ENCODE assay signal across 1 cellular context in the genomic region with DNA sequence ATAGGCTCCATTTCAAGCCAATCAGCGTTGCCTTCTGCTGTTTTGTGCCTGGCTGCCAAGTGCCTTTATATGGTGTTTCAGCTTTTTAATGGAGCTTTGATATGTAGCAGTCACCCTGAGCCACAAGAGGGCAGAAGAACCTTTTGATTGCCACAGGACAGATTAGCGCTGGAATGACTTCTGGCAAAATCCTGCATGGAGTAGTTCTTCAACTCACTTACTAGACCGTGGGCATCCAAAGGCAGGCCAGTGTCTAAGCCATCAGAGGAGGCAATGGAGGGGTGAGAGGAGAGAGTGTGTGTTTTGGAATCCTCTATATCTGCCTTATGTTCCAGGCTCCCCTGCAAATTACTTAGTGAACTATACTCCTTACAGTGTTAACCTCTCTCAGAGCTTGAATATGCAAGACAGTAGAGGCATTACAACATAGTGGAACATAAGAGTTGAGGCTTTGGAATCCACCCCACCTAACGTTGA.
TF ChIP-seq lines count a peak whose summit lies in the region.

No MANE protein-coding gene starts in this region.

TF ChIP-seq in K562, 482 proteins besides CTCF, POLR2A, EP300 and RAD21 (continued from another document):
- TF ChIP-seq NELFE (IDR thresholded peaks at IDR 0.05; ENCODE audit: insufficient read depth, insufficient read length), result no peak
- 0 out of 2 replicates have a peak, but pooled peaks have one; percentile 24 for TF ChIP-seq E2F3 (CRISPR knock-in tag; IDR thresholded peaks at IDR 0.05)
- no peak for TF ChIP-seq HMGN3 (IDR thresholded peaks at IDR 0.05; ENCODE audit: borderline replicate concordance, extremely low read depth, insufficient read length, low read depth, low read length)
- TF ChIP-seq CTBP1 (IDR thresholded peaks at IDR 0.05; ENCODE audit: borderline replicate concordance), result peak; percentile 41; the same call in 1 of the 2 replicates
- TF ChIP-seq, protein P1, sequence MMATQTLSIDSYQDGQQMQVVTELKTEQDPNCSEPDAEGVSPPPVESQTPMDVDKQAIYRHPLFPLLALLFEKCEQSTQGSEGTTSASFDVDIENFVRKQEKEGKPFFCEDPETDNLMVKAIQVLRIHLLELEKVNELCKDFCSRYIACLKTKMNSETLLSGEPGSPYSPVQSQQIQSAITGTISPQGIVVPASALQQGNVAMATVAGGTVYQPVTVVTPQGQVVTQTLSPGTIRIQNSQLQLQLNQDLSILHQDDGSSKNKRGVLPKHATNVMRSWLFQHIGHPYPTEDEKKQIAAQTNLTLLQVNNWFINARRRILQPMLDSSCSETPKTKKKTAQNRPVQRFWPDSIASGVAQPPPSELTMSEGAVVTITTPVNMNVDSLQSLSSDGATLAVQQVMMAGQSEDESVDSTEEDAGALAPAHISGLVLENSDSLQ (IDR thresholded peaks at IDR 0.05), result peak; percentile 14; the same call in 1 of the 2 replicates
- 0 out of 4 replicates have a peak, but pooled peaks of 1 of the 2 experiments have one; percentile 14 for TF ChIP-seq ETV6 (IDR thresholded peaks at IDR 0.05; ENCODE audit: borderline replicate concordance in 1 of 2, low read depth in 2 of 2, low read length in 1 of 2)
- no peak for TF ChIP-seq ETV6 (CRISPR knock-in tag; IDR thresholded peaks at IDR 0.05; ENCODE audit: borderline replicate concordance)
- TF ChIP-seq CHAMP1 (IDR thresholded peaks at IDR 0.05), result peak; percentile 35; the same call in 1 of the 2 replicates
- peak; percentile 98 for TF ChIP-seq SMC3 (conservative IDR thresholded peaks at IDR 0.05; ENCODE audit: insufficient read depth, low read depth, low read length)
- TF ChIP-seq CC2D1A (IDR thresholded peaks at IDR 0.05), result peak; percentile 82; the same call in 1 of the 2 replicates
- TF ChIP-seq JUND (IDR thresholded peaks at IDR 0.05; ENCODE audit: borderline replicate concordance, low read depth, low read length), result peak; percentile 40; the same call in 1 of the 2 replicates
- TF ChIP-seq JUND (tag; IDR thresholded peaks at IDR 0.05; ENCODE audit: borderline replicate concordance, low read depth, low read length), result no peak; the same call in 2 of the 3 replicates
- 0 out of 2 replicates have a peak, but pooled peaks have one; percentile 43 for TF ChIP-seq ATF7 (IDR thresholded peaks at IDR 0.05)
- TF ChIP-seq JUN (IDR thresholded peaks at IDR 0.05; ENCODE audit: borderline replicate concordance, low read depth, low read length), result 0 out of 2 replicates have a peak, but pooled peaks have one; percentile 15
- no peak for TF ChIP-seq JUN (CRISPR knock-in tag; IDR thresholded peaks at IDR 0.05; ENCODE audit: borderline replicate concordance)
- TF ChIP-seq ZNF830 (CRISPR knock-in tag; IDR thresholded peaks at IDR 0.05), result no peak
- TF ChIP-seq, protein P2, sequence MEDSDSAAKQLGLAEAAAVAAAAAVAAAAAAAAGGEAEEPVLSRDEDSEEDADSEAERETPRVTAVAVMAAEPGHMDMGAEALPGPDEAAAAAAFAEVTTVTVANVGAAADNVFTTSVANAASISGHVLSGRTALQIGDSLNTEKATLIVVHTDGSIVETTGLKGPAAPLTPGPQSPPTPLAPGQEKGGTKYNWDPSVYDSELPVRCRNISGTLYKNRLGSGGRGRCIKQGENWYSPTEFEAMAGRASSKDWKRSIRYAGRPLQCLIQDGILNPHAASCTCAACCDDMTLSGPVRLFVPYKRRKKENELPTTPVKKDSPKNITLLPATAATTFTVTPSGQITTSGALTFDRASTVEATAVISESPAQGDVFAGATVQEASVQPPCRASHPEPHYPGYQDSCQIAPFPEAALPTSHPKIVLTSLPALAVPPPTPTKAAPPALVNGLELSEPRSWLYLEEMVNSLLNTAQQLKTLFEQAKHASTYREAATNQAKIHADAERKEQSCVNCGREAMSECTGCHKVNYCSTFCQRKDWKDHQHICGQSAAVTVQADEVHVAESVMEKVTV (CRISPR knock-in tag; IDR thresholded peaks at IDR 0.05), result peak; percentile 94
- peak; percentile 40; the same call in 1 of the 2 replicates for TF ChIP-seq TARDBP (IDR thresholded peaks at IDR 0.05)
- TF ChIP-seq MXD1 (CRISPR knock-in tag; IDR thresholded peaks at IDR 0.05; ENCODE audit: borderline replicate concordance, poor library complexity, severe bottlenecking), result no peak
- peak; percentile 68; the same call in 1 of the 2 replicates for TF ChIP-seq STAG1 (CRISPR knock-in tag; IDR thresholded peaks at IDR 0.05; ENCODE audit: borderline replicate concordance)
- TF ChIP-seq, protein P3, sequence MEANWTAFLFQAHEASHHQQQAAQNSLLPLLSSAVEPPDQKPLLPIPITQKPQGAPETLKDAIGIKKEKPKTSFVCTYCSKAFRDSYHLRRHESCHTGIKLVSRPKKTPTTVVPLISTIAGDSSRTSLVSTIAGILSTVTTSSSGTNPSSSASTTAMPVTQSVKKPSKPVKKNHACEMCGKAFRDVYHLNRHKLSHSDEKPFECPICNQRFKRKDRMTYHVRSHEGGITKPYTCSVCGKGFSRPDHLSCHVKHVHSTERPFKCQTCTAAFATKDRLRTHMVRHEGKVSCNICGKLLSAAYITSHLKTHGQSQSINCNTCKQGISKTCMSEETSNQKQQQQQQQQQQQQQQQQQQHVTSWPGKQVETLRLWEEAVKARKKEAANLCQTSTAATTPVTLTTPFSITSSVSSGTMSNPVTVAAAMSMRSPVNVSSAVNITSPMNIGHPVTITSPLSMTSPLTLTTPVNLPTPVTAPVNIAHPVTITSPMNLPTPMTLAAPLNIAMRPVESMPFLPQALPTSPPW (CRISPR knock-in tag; IDR thresholded peaks at IDR 0.05), result 0 out of 2 replicates have a peak, but pooled peaks have one; percentile 34
- TF ChIP-seq SREBF1 (IDR thresholded peaks at IDR 0.05; ENCODE audit: borderline replicate concordance, low read depth, low read length), result no peak
- TF ChIP-seq, protein P4, sequence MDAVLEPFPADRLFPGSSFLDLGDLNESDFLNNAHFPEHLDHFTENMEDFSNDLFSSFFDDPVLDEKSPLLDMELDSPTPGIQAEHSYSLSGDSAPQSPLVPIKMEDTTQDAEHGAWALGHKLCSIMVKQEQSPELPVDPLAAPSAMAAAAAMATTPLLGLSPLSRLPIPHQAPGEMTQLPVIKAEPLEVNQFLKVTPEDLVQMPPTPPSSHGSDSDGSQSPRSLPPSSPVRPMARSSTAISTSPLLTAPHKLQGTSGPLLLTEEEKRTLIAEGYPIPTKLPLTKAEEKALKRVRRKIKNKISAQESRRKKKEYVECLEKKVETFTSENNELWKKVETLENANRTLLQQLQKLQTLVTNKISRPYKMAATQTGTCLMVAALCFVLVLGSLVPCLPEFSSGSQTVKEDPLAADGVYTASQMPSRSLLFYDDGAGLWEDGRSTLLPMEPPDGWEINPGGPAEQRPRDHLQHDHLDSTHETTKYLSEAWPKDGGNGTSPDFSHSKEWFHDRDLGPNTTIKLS (IDR thresholded peaks at IDR 0.05; ENCODE audit: borderline replicate concordance, low read depth), result peak; percentile 38; the same call in 1 of the 2 replicates
- TF ChIP-seq, protein P5, sequence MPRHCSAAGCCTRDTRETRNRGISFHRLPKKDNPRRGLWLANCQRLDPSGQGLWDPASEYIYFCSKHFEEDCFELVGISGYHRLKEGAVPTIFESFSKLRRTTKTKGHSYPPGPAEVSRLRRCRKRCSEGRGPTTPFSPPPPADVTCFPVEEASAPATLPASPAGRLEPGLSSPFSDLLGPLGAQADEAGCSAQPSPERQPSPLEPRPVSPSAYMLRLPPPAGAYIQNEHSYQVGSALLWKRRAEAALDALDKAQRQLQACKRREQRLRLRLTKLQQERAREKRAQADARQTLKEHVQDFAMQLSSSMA (CRISPR knock-in tag; IDR thresholded peaks at IDR 0.05), result no peak
- TF ChIP-seq TOE1 (IDR thresholded peaks at IDR 0.05; ENCODE audit: borderline replicate concordance), result peak; percentile 49; the same call in 1 of the 2 replicates
- no peak for TF ChIP-seq TOE1 (CRISPR knock-in tag; IDR thresholded peaks at IDR 0.05; ENCODE audit: borderline replicate concordance, low read depth)
- no peak for TF ChIP-seq ZNF57 (CRISPR knock-in tag; IDR thresholded peaks at IDR 0.05)
- peak; percentile 43; the same call in 1 of the 2 replicates for TF ChIP-seq KLF16 (IDR thresholded peaks at IDR 0.05)
- 0 out of 4 replicates have a peak, but pooled peaks of 1 of the 2 experiments have one; percentile 14 for TF ChIP-seq RCOR1 (IDR thresholded peaks at IDR 0.05; ENCODE audit: borderline replicate concordance in 1 of 2, low read depth in 2 of 2, low read length in 2 of 2)
- no peak for TF ChIP-seq ZC3H4 (CRISPR knock-in tag; IDR thresholded peaks at IDR 0.05; ENCODE audit: borderline replicate concordance)
- peak; percentile 88 for TF ChIP-seq ARID2 (IDR thresholded peaks at IDR 0.05)
- TF ChIP-seq TBL1XR1 (IDR thresholded peaks at IDR 0.05; ENCODE audit: low read length in 2 of 2), result 0 out of 4 replicates have a peak, but pooled peaks of 1 of the 2 experiments have one; percentile 34
- TF ChIP-seq, protein P6, sequence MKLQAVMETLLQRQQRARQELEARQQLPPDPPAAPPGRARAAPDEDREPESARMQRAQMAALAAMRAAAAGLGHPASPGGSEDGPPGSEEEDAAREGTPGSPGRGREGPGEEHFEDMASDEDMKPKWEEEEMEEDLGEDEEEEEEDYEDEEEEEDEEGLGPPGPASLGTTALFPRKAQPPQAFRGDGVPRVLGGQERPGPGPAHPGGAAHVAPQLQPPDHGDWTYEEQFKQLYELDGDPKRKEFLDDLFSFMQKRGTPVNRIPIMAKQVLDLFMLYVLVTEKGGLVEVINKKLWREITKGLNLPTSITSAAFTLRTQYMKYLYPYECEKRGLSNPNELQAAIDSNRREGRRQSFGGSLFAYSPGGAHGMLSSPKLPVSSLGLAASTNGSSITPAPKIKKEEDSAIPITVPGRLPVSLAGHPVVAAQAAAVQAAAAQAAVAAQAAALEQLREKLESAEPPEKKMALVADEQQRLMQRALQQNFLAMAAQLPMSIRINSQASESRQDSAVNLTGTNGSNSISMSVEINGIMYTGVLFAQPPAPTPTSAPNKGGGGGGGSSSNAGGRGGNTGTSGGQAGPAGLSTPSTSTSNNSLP (IDR thresholded peaks at IDR 0.05; ENCODE audit: borderline replicate concordance, low read depth, low read length), result peak; percentile 100
- TF ChIP-seq CEBPB (tag; IDR thresholded peaks at IDR 0.05), result peak; percentile 36
TF ChIP-seq in K562: peak in this region for 26.
